In the genomic region with DNA sequence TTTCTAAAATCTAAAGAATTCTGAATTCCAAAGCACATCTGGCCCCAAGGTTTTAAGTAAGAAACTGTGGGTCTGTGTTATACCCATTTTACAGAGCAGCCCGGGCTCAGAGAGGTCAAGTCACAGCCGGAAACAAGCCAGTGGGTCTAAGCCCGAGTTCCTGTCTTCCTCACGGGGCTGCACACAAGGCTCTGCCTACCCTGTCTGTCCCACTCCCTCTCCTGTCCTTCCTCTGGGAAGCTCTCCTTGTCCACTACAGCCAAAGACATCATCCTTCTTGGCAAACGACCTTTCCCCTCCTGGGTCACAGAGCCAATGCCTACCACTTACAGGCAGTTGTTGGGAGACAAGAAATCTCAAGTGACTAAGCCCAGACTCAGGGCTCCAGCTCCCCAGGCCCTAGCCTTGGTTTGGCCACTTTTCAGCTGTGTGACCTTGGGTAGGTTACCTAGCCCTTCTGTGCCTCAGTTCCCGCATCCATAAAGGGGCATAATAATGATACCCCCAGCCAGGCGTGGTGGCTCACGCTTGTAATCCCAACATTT, we compare ENCODE assay signal across 1 cellular context.
TF ChIP-seq lines count a peak whose summit lies in the region.

No MANE protein-coding gene starts in this region.

TF ChIP-seq in GM12878, 131 proteins besides CTCF, POLR2A, EP300 and RAD21:
- no peak for TF ChIP-seq HCFC1 (IDR thresholded peaks at IDR 0.05; ENCODE audit: low read length)
- TF ChIP-seq WRNIP1 (IDR thresholded peaks at IDR 0.05; ENCODE audit: borderline replicate concordance, low read depth, low read length), result no peak
- TF ChIP-seq, protein P1, sequence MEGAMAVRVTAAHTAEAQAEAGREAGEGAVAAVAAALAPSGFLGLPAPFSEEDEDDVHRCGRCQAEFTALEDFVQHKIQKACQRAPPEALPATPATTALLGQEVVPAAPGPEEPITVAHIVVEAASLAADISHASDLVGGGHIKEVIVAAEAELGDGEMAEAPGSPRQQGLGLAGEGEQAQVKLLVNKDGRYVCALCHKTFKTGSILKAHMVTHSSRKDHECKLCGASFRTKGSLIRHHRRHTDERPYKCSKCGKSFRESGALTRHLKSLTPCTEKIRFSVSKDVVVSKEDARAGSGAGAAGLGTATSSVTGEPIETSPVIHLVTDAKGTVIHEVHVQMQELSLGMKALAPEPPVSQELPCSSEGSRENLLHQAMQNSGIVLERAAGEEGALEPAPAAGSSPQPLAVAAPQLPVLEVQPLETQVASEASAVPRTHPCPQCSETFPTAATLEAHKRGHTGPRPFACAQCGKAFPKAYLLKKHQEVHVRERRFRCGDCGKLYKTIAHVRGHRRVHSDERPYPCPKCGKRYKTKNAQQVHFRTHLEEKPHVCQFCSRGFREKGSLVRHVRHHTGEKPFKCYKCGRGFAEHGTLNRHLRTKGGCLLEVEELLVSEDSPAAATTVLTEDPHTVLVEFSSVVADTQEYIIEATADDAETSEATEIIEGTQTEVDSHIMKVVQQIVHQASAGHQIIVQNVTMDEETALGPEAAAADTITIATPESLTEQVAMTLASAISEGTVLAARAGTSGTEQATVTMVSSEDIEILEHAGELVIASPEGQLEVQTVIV (IDR thresholded peaks at IDR 0.05; ENCODE audit: borderline replicate concordance, partially characterized antibody), result no peak
- TF ChIP-seq SPI1 (IDR thresholded peaks at IDR 0.05; ENCODE audit: borderline replicate concordance, insufficient read depth, low read depth, low read length), result no peak
- no peak for TF ChIP-seq RB1 (IDR thresholded peaks at IDR 0.05; ENCODE audit: borderline replicate concordance)
- TF ChIP-seq CBX3 (IDR thresholded peaks at IDR 0.05; ENCODE audit: borderline replicate concordance, low read depth), result no peak
- TF ChIP-seq, protein P2, sequence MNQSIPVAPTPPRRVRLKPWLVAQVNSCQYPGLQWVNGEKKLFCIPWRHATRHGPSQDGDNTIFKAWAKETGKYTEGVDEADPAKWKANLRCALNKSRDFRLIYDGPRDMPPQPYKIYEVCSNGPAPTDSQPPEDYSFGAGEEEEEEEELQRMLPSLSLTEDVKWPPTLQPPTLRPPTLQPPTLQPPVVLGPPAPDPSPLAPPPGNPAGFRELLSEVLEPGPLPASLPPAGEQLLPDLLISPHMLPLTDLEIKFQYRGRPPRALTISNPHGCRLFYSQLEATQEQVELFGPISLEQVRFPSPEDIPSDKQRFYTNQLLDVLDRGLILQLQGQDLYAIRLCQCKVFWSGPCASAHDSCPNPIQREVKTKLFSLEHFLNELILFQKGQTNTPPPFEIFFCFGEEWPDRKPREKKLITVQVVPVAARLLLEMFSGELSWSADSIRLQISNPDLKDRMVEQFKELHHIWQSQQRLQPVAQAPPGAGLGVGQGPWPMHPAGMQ (IDR thresholded peaks at IDR 0.05; ENCODE audit: borderline replicate concordance), result no peak
- TF ChIP-seq PAX8 (IDR thresholded peaks at IDR 0.05), result no peak
- TF ChIP-seq MTA2 (IDR thresholded peaks at IDR 0.05; ENCODE audit: low read depth), result no peak
- TF ChIP-seq RUNX3 (IDR thresholded peaks at IDR 0.05; ENCODE audit: low read length), result no peak
- TF ChIP-seq, protein P3, sequence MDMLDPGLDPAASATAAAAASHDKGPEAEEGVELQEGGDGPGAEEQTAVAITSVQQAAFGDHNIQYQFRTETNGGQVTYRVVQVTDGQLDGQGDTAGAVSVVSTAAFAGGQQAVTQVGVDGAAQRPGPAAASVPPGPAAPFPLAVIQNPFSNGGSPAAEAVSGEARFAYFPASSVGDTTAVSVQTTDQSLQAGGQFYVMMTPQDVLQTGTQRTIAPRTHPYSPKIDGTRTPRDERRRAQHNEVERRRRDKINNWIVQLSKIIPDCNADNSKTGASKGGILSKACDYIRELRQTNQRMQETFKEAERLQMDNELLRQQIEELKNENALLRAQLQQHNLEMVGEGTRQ (IDR thresholded peaks at IDR 0.05; ENCODE audit: borderline replicate concordance, low read depth, low read length), result no peak
- no peak for TF ChIP-seq RELA (IDR thresholded peaks at IDR 0.05; ENCODE audit: borderline replicate concordance, partially characterized antibody)
- TF ChIP-seq, protein P4, sequence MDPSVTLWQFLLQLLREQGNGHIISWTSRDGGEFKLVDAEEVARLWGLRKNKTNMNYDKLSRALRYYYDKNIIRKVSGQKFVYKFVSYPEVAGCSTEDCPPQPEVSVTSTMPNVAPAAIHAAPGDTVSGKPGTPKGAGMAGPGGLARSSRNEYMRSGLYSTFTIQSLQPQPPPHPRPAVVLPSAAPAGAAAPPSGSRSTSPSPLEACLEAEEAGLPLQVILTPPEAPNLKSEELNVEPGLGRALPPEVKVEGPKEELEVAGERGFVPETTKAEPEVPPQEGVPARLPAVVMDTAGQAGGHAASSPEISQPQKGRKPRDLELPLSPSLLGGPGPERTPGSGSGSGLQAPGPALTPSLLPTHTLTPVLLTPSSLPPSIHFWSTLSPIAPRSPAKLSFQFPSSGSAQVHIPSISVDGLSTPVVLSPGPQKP (IDR thresholded peaks at IDR 0.05; ENCODE audit: low read depth, low read length), result no peak
- TF ChIP-seq STAT3 (IDR thresholded peaks at IDR 0.05; ENCODE audit: low read depth, low read length), result no peak
- TF ChIP-seq DPF2 (IDR thresholded peaks at IDR 0.05), result no peak
- TF ChIP-seq, protein P5, sequence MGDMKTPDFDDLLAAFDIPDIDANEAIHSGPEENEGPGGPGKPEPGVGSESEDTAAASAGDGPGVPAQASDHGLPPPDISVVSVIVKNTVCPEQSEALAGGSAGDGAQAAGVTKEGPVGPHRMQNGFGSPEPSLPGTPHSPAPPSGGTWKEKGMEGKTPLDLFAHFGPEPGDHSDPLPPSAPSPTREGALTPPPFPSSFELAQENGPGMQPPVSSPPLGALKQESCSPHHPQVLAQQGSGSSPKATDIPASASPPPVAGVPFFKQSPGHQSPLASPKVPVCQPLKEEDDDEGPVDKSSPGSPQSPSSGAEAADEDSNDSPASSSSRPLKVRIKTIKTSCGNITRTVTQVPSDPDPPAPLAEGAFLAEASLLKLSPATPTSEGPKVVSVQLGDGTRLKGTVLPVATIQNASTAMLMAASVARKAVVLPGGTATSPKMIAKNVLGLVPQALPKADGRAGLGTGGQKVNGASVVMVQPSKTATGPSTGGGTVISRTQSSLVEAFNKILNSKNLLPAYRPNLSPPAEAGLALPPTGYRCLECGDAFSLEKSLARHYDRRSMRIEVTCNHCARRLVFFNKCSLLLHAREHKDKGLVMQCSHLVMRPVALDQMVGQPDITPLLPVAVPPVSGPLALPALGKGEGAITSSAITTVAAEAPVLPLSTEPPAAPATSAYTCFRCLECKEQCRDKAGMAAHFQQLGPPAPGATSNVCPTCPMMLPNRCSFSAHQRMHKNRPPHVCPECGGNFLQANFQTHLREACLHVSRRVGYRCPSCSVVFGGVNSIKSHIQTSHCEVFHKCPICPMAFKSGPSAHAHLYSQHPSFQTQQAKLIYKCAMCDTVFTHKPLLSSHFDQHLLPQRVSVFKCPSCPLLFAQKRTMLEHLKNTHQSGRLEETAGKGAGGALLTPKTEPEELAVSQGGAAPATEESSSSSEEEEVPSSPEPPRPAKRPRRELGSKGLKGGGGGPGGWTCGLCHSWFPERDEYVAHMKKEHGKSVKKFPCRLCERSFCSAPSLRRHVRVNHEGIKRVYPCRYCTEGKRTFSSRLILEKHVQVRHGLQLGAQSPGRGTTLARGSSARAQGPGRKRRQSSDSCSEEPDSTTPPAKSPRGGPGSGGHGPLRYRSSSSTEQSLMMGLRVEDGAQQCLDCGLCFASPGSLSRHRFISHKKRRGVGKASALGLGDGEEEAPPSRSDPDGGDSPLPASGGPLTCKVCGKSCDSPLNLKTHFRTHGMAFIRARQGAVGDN (IDR thresholded peaks at IDR 0.05), result no peak
- TF ChIP-seq POU2F2 (IDR thresholded peaks at IDR 0.05; ENCODE audit: borderline replicate concordance, low read depth, low read length), result no peak
- no peak for TF ChIP-seq MYB (IDR thresholded peaks at IDR 0.05; ENCODE audit: borderline replicate concordance, low read depth, low read length)
- TF ChIP-seq ETV6 (conservative IDR thresholded peaks at IDR 0.05 in 1 of 2, IDR thresholded peaks at IDR 0.05 in 1 of 2; ENCODE audit: borderline replicate concordance in 1 of 2, low read depth in 1 of 2), result no peak
TF ChIP-seq in GM12878: peak in this region for 0.
